In genomic region chr21:42850866-42851391, GRCh38 we compare ENCODE assay signal across 8 cellular contexts. TPM values are rescaled to one million over a fixed set of nuclear protein-coding genes. Genes with fewer than 3 reads are reported as not detected.
DNase-seq lines count a peak whose midpoint lies in the region; ATAC-seq and TF ChIP-seq lines count a peak whose summit lies in the region.

No MANE protein-coding gene starts in this region.

- H3K9ac ChIP-seq in smooth muscle cell (ENCODE audit: low read depth) = no peak overlapping the region

- no peaks in the 10 kb centered on the region for H3F3A ChIP-seq in smooth muscle cell (ENCODE audit: low read depth)

- H3K4me2 ChIP-seq in smooth muscle cell = no peak overlapping the region

- TF ChIP-seq CTCF in RWPE2 (IDR thresholded peaks at IDR 0.05; ENCODE audit: poor library complexity, severe bottlenecking) (peak; percentile 25), epithelial cell of esophagus (IDR thresholded peaks at IDR 0.05; ENCODE audit: insufficient read depth, low read depth, low read length, missing control alignments) (peak; percentile 50), smooth muscle cell (IDR thresholded peaks at IDR 0.05; ENCODE audit: borderline replicate concordance, insufficient read depth, poor library complexity, severe bottlenecking) (peak; percentile 31)

- H3K4me1 ChIP-seq in RWPE2 (ENCODE audit: insufficient read depth, poor library complexity, severe bottlenecking) (no peaks in the 10 kb centered on the region), smooth muscle cell (ENCODE audit: low read depth) (no peaks in the 10 kb centered on the region)

- no peak overlapping the region for H3K27ac ChIP-seq in RWPE2 (ENCODE audit: poor library complexity, severe bottlenecking)
- H3K27ac ChIP-seq in smooth muscle cell (ENCODE audit: low read depth) = no peak overlapping the region

- peaks cover 77% of the 10 kb centered on the region for H3K36me3 ChIP-seq in RWPE2 (ENCODE audit: low read depth)
- no peaks in the 10 kb centered on the region for H3K36me3 ChIP-seq in smooth muscle cell (ENCODE audit: low read depth)

- peaks cover 5% of the 10 kb centered on the region for H4K20me1 ChIP-seq in smooth muscle cell (ENCODE audit: low read depth)

- no peaks in the 10 kb centered on the region for H3K79me2 ChIP-seq in smooth muscle cell (ENCODE audit: low read depth)

- 83% methylated on average over 20 of the region's 21 CpGs for WGBS in smooth muscle cell (ENCODE audit: low lambda C conversion rate)

- H3K9me3 ChIP-seq in RWPE2 (ENCODE audit: severe bottlenecking) (no peaks in the 10 kb centered on the region), smooth muscle cell (replicated peaks; ENCODE audit: low read depth) (no peaks in the 10 kb centered on the region)

- H3K27me3 ChIP-seq in RWPE2 (ENCODE audit: insufficient read depth, poor library complexity, severe bottlenecking) (no peaks in the 10 kb centered on the region), smooth muscle cell (ENCODE audit: low read depth) (no peaks in the 10 kb centered on the region)

- peak; percentile 22 for DNase-seq in activated gamma-delta T cell treated with Interleukin-2 at 50 U/mL for 16 hours
- no peak for DNase-seq in activated gamma-delta T cell (lab: John Stamatoyannopoulos, UW)
- peak; percentile 60 for DNase-seq in RWPE2 (ENCODE audit: low spot score)
- DNase-seq in epithelial cell of esophagus (ENCODE audit: low read depth) = peak; percentile 27
- no peak for DNase-seq in smooth muscle cell (lab: John Stamatoyannopoulos, UW; ENCODE audit: unreplicated experiment)

- H2AFZ ChIP-seq in smooth muscle cell (ENCODE audit: low read depth) = no peak overlapping the region

- ATAC-seq in RWPE2 (ENCODE audit: low read depth) (no peak), GM21423 (IDR thresholded peaks at IDR 0.05; ENCODE audit: unreplicated experiment) (no peak), GM19324 (IDR thresholded peaks at IDR 0.05; ENCODE audit: low FRiP score, unreplicated experiment) (no peak), HG03045 (IDR thresholded peaks at IDR 0.05; ENCODE audit: unreplicated experiment) (no peak)

- H3K4me3 ChIP-seq in RWPE2 (ENCODE audit: severe bottlenecking) (no peak overlapping the region), epithelial cell of esophagus (ENCODE audit: low read length) (no peak overlapping the region), smooth muscle cell (no peak overlapping the region)

RNA-seq across cellular contexts. Expression of gene WDR4, which starts 28.4 kb away (rescaled TPM):
- total RNA-seq in smooth muscle cell = 2.6 and 5.1 TPM in 2 replicates
- polyA plus RNA-seq in smooth muscle cell = 5.1 and 6.2 TPM in 2 replicates

RNA-seq across cellular contexts. Expression of gene NDUFV3, which starts 42.2 kb away (rescaled TPM):
- total RNA-seq in smooth muscle cell = 23.3 and 29.7 TPM in 2 replicates
- polyA plus RNA-seq in smooth muscle cell = 28.4 and 31.7 TPM in 2 replicates

Comparison
In these comparisons a context has a peak if more than half of its experiments do, and no peak if none do; other contexts are left out.
1. DNase-seq: peak in activated gamma-delta T cell treated with Interleukin-2 at 50 U/mL for 16 hours (single experiment), RWPE2 (single experiment) and epithelial cell of esophagus (single experiment); none in activated gamma-delta T cell (single experiment) and smooth muscle cell (single experiment).
2. Peak in every context shown above with its lines, with median percentiles within 50 percentile points of each other: CTCF ChIP-seq.